ENCODE assay signal across 1 cellular context in the genomic region with DNA sequence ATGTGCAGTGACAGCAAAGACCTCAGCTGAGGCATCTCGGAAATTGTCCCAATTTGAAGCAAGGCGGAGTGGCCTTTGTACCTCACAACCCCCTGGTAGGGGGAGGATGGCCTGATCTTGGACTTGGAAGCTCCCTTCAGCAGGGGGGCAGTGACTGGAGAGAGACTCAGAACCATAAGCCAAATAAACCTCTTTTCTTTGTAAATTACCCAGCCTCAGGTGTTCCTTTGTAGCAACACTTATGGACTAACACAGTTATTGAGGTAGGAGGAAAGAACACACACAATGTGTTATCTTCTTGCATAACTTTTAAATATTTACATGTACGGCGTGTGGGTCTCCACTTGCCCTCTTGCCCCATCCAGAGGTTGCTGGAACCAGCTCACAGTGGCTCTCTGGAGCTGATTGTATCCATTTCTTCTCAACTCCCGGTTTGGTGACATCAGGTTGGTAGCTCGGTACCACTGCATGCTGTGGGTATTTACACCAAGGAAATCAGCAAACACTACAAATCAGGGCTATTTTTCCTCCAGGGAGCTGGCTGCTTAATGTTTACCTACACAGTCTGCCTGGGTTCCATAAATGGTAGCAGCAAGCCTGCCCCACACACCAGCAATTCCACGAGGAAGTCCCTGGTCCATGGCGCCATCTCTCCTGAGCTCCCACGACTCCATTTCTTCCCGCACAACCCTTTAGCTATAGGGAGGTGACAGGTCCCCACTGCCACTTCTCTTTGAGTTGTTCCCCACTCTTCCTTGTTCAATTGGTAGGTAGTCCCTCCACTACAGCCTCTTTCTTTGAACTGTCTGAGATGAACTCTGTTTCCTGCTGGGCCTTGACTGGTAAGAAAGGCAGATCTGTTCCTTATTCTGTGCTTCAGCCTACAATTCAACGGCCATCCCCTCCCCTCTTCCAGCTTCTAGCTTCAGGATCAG.
A peak's percentile ranks its signal among the peaks of the same experiment; 100 is the strongest.
TF ChIP-seq lines count a peak whose summit lies in the region.

No MANE protein-coding gene starts in this region.

TF ChIP-seq in HepG2, 621 proteins besides CTCF, POLR2A, EP300 and RAD21 (continued from another document):
- TF ChIP-seq, protein P1, sequence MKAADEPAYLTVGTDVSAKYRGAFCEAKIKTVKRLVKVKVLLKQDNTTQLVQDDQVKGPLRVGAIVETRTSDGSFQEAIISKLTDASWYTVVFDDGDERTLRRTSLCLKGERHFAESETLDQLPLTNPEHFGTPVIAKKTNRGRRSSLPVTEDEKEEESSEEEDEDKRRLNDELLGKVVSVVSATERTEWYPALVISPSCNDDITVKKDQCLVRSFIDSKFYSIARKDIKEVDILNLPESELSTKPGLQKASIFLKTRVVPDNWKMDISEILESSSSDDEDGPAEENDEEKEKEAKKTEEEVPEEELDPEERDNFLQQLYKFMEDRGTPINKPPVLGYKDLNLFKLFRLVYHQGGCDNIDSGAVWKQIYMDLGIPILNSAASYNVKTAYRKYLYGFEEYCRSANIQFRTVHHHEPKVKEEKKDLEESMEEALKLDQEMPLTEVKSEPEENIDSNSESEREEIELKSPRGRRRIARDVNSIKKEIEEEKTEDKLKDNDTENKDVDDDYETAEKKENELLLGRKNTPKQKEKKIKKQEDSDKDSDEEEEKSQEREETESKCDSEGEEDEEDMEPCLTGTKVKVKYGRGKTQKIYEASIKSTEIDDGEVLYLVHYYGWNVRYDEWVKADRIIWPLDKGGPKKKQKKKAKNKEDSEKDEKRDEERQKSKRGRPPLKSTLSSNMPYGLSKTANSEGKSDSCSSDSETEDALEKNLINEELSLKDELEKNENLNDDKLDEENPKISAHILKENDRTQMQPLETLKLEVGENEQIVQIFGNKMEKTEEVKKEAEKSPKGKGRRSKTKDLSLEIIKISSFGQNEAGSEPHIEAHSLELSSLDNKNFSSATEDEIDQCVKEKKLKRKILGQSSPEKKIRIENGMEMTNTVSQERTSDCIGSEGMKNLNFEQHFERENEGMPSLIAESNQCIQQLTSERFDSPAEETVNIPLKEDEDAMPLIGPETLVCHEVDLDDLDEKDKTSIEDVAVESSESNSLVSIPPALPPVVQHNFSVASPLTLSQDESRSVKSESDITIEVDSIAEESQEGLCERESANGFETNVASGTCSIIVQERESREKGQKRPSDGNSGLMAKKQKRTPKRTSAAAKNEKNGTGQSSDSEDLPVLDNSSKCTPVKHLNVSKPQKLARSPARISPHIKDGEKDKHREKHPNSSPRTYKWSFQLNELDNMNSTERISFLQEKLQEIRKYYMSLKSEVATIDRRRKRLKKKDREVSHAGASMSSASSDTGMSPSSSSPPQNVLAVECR (CRISPR knock-in tag; IDR thresholded peaks at IDR 0.05; ENCODE audit: borderline replicate concordance): peak; percentile 52; the same call in 1 of the 2 replicates
- TF ChIP-seq, protein P2, sequence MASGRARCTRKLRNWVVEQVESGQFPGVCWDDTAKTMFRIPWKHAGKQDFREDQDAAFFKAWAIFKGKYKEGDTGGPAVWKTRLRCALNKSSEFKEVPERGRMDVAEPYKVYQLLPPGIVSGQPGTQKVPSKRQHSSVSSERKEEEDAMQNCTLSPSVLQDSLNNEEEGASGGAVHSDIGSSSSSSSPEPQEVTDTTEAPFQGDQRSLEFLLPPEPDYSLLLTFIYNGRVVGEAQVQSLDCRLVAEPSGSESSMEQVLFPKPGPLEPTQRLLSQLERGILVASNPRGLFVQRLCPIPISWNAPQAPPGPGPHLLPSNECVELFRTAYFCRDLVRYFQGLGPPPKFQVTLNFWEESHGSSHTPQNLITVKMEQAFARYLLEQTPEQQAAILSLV (CRISPR knock-in tag; IDR thresholded peaks at IDR 0.05; ENCODE audit: borderline replicate concordance): no peak; the same call in 1 of the 2 replicates
- TF ChIP-seq, protein P3, sequence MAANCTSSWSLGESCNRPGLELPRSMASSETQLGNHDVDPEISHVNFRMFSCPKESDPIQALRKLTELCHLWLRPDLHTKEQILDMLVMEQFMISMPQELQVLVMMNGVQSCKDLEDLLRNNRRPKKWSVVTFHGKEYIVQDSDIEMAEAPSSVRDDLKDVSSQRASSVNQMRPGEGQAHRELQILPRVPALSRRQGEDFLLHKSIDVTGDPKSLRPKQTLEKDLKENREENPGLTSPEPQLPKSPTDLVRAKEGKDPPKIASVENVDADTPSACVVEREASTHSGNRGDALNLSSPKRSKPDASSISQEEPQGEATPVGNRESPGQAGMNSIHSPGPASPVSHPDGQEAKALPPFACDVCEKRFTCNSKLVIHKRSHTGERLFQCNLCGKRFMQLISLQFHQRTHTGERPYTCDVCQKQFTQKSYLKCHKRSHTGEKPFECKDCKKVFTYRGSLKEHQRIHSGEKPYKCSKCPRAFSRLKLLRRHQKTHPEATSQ (CRISPR knock-in tag; IDR thresholded peaks at IDR 0.05; ENCODE audit: borderline replicate concordance): 0 out of 2 replicates have a peak, but pooled peaks have one; percentile 42
- peak; percentile 85 for TF ChIP-seq EHMT2 (IDR thresholded peaks at IDR 0.05; ENCODE audit: borderline replicate concordance, low read depth, low read length)
- TF ChIP-seq, protein P4, sequence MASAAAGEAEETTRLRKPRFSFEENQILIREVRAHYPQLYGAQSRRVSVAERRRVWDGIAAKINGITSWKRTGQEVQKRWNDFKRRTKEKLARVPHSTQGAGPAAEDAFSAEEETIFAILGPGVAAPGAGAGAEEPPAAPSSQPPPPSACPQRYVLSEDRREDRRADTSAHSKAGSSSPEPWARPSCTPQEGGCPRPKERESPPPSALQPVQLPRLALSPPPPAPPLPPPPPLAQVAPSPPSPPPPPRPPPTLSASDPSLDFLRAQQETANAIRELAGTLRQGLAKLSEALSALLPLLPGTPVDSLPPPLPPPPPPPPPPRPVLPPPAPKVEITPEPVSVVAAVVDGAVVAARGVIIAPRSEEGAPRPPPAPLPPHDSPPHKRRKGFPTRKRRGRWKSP (CRISPR knock-in tag; IDR thresholded peaks at IDR 0.05): 0 out of 2 replicates have a peak, but pooled peaks have one; percentile 41
- TF ChIP-seq ONECUT2 (CRISPR knock-in tag; IDR thresholded peaks at IDR 0.05): no peak
- no peak for TF ChIP-seq HNRNPUL1 (IDR thresholded peaks at IDR 0.05; ENCODE audit: low read depth, low read length)
- TF ChIP-seq ZNF790 (CRISPR knock-in tag; IDR thresholded peaks at IDR 0.05; ENCODE audit: borderline replicate concordance): no peak
- TF ChIP-seq, protein P5, sequence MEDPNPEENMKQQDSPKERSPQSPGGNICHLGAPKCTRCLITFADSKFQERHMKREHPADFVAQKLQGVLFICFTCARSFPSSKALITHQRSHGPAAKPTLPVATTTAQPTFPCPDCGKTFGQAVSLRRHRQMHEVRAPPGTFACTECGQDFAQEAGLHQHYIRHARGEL (CRISPR knock-in tag; IDR thresholded peaks at IDR 0.05): no peak
- TF ChIP-seq HIVEP1 (CRISPR knock-in tag; IDR thresholded peaks at IDR 0.05): no peak
- no peak for TF ChIP-seq ZNF362 (CRISPR knock-in tag; IDR thresholded peaks at IDR 0.05; ENCODE audit: borderline replicate concordance)
- peak; percentile 70 for TF ChIP-seq ZBTB33 (CRISPR knock-in tag; IDR thresholded peaks at IDR 0.05)
